15 cellular contexts compared by ENCODE assay signal in the genomic region with DNA sequence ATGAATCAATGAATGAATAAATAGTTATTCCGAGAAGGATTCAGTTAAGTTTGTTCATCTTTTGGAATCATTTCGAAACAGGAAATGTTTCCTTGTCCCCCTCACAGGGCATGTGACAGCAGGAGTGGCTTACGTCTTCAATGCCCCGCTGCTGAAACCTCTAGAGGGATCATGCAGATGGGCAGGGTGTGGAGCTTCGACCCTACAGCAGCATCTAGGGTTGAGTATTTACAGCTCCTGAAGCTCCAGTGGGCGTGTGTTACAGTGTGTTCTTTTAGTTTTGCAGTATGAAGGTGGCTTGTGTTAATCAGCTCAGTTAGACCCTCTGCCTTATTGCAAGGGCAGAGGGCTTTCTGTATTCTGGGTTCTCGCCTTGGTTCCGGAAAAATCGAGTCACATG. TPM values are rescaled to one million over a fixed set of nuclear protein-coding genes. Genes with fewer than 3 reads are reported as not detected.
DNase-seq lines count a peak whose midpoint lies in the region; ATAC-seq, FAIRE-seq and TF ChIP-seq lines count a peak whose summit lies in the region.
"Had no signal": no experiment of that assay in that cellular context is flagged by ENCODE, and none has a peak within 500 bp of the region (broad histone marks: within the 10 kb centered on the region; RNA-seq: fewer than 3 reads in every experiment).

No MANE protein-coding gene starts in this region.

- no peak for TF ChIP-seq CTCF in OCI-LY7 (conservative IDR thresholded peaks at IDR 0.05; ENCODE audit: low read length)
- no peak for TF ChIP-seq CTCF in spleen (IDR thresholded peaks at IDR 0.05 in 8 of 11, conservative IDR thresholded peaks at IDR 0.05 in 3 of 11)

- H3K27me3 ChIP-seq in spleen (replicated peaks in 1 of 7) = no peaks in the 10 kb centered on the region

- intact Hi-C loops in OCI-LY7 (cut with micrococcal nuclease; ENCODE audit: unreplicated experiment) = no loop called here
- intact Hi-C loops in left ventricle myocardium superior (cut with micrococcal nuclease) = no loop called here
- intact Hi-C loops in spleen (cut with DNase I; ENCODE audit: low total_unique reads) = no loop called here

- DNase-seq in OCI-LY7 (ENCODE audit: low spot score) (no peak), caudate nucleus (lab: John Stamatoyannopoulos, UW) (peak in 4 of 61 donors; percentile 3 to 13 (median 8)), left ventricle myocardium superior (peak; percentile 27), spleen (no peak), RCC 7860 (ENCODE audit: low spot score) (no peak)
- DNase-seq: CD8-positive, alpha-beta T cell; DND-41; GF-D8; GOT3; Karpas-422; NCI-H2029 treated with DMSO at 0.1 percent for 48 hours; NCI-H510A treated with DMSO at 0.1 percent for 48 hours; SK-N-SH had no signal

- POLR2A ChIA-PET in OCI-LY7 (lab: Charles Lee) = no interaction called here

- H3K79me2 ChIP-seq in OCI-LY7 (ENCODE audit: insufficient read depth, low read depth, low read length) = no peaks in the 10 kb centered on the region

- peak overlapping the region; percentile 14; the same call in 1 of the 2 replicates for H3K4me2 ChIP-seq in OCI-LY7 (ENCODE audit: low read length)
- H3K4me2 ChIP-seq: SK-N-SH had no signal

- H3K9me3 ChIP-seq in OCI-LY7 (ENCODE audit: low read length) = no peaks in the 10 kb centered on the region
- H3K9me3 ChIP-seq in spleen = peaks cover 0 to 5% (median 0%) of the 10 kb centered on the region in 8 donors
- H3K9me3 ChIP-seq: SK-N-SH had no signal

- ATAC-seq in left ventricle myocardium superior (peak; percentile 40), HG03097 (IDR thresholded peaks at IDR 0.05; ENCODE audit: low FRiP score, unreplicated experiment) (no peak), GM21447 (IDR thresholded peaks at IDR 0.05; ENCODE audit: unreplicated experiment) (no peak)
- ATAC-seq: CD8-positive, alpha-beta T cell had no signal

- H3K9me2 ChIP-seq in OCI-LY7 (ENCODE audit: insufficient read depth, low read length) = no peaks in the 10 kb centered on the region
- H3K9me2 ChIP-seq: SK-N-SH had no signal

- BruUV-seq in OCI-LY7 (replicated peaks; lab: Mats Ljungman, UMichigan) = no TSS peak

- H3K4me3 ChIP-seq in OCI-LY7 (ENCODE audit: low read depth, low read length, poor library complexity, severe bottlenecking) (no peak overlapping the region), spleen (peak overlapping the region in 7 of 8 donors; percentile 16 to 65 (median 30))

- no peak for TF ChIP-seq POLR2A in spleen (IDR thresholded peaks at IDR 0.05)

- H3K36me3 ChIP-seq in OCI-LY7 (ENCODE audit: insufficient read depth, low read length) = no peaks in the 10 kb centered on the region
- H3K36me3 ChIP-seq in spleen = no peaks in the 10 kb centered on the region

- peaks cover 45% of the 10 kb centered on the region for H3K4me1 ChIP-seq in OCI-LY7 (ENCODE audit: insufficient read depth, low read length, poor library complexity, severe bottlenecking)
- peaks cover 0 to 10% (median 5%) of the 10 kb centered on the region in 6 donors for H3K4me1 ChIP-seq in spleen

- H3K27ac ChIP-seq in OCI-LY7 (ENCODE audit: low read depth, low read length, poor library complexity, severe bottlenecking) (no peak overlapping the region), caudate nucleus (ENCODE audit: low read depth, low read length) (peak overlapping the region; percentile 19), spleen (peak overlapping the region; percentile 5 to 82 (median 68))

- 46 to 70% (median 61%) methylated on average over 9 of the region's 9 CpGs for WGBS in spleen, 5 donors

- peak overlapping the region; percentile 28 for H2AFZ ChIP-seq in OCI-LY7 (ENCODE audit: low read length)

- H4K20me1 ChIP-seq in OCI-LY7 (ENCODE audit: insufficient read depth, low read length) = no peaks in the 10 kb centered on the region

- no peak for FAIRE-seq in RCC 7860 (lab: Jason Lieb, UNC)

- CTCF ChIA-PET in OCI-LY7 (lab: Charles Lee; ENCODE audit: unreplicated experiment) = no interaction called here

RNA-seq across cellular contexts. Expression of a gene that starts 2.6 kb away (rescaled TPM):
- total RNA-seq in OCI-LY7 (2014; rRNA removed; shearing (Covaris generic)) = 1.6 and 4.2 TPM in 2 replicates
- total RNA-seq in OCI-LY7 (2022) (0.68 and 0.85 TPM in 2 replicates), left ventricle myocardium superior (3.3 TPM), spleen (100 to 1,000 TPM in 1 of 7 donors, 10 to 100 TPM in 6; 39.8 to 111 (median 71.9) TPM)
- 1 to 10 TPM in 2 of 3 donors, under 1 TPM in 1; 0.74 to 5.2 (median 2.1) TPM for polyA plus RNA-seq in spleen
- total RNA-seq: CD8-positive, alpha-beta T cell had no signal
